Comparison of ENCODE assay signal across 9 cellular contexts in genomic region chr6:122838060-122838780, GRCh38. TPM values are rescaled to one million over a fixed set of nuclear protein-coding genes. Genes with fewer than 3 reads are reported as not detected.
A peak's percentile ranks its signal among the peaks of the same experiment; 100 is the strongest.
DNase-seq lines count a peak whose midpoint lies in the region; ATAC-seq and TF ChIP-seq lines count a peak whose summit lies in the region.
"Had no signal": no experiment of that assay in that cellular context is flagged by ENCODE, and none has a peak within 500 bp of the region (broad histone marks: within the 10 kb centered on the region; RNA-seq: fewer than 3 reads in every experiment).

No MANE protein-coding gene starts in this region.

- TF ChIP-seq CTCF in heart left ventricle (IDR thresholded peaks at IDR 0.05) (peak in 9 of 12 donors; percentile 14 to 50 (median 25)), Peyer's patch (IDR thresholded peaks at IDR 0.05) (peak in 4 of 6 experiments; percentile 35 to 71 (median 60)), vagina (IDR thresholded peaks at IDR 0.05) (peak in 2 of 3 experiments; percentile 27 to 31)

- no peak overlapping the region for H3K4me3 ChIP-seq in heart left ventricle
- no peak overlapping the region for H3K4me3 ChIP-seq in Peyer's patch
- H3K4me3 ChIP-seq in vagina: no peak overlapping the region
- H3K4me3 ChIP-seq in right cardiac atrium (ENCODE audit: low read length): no peak overlapping the region

- H3K9me3 ChIP-seq in heart left ventricle (no peaks in the 10 kb centered on the region), Peyer's patch (no peaks in the 10 kb centered on the region), vagina (no peaks in the 10 kb centered on the region), right cardiac atrium (ENCODE audit: control insufficient read depth, low read length) (no peaks in the 10 kb centered on the region)

- intact Hi-C loops in heart left ventricle (cut with DNase I) (loop anchor here in 9 of 10 donors (2.0 to 5.0 kb wide), 4 partner anchors 91 to 107 kb away; no protein-coding TSS in a partner anchor), left ventricle myocardium superior (cut with micrococcal nuclease) (loop anchor here (5.0 kb wide), 1 partner anchor 106 kb away; no protein-coding TSS in a partner anchor), vagina (cut with DNase I) (loop anchor here (10.0 kb wide), 1 partner anchor 103 kb away; no protein-coding TSS in a partner anchor), right cardiac atrium (cut with DNase I) (loop anchor here (2.0 to 5.0 kb wide), 3 partner anchors 91 to 107 kb away; no protein-coding TSS in a partner anchor)

- H3K36me3 ChIP-seq in heart left ventricle (no peaks in the 10 kb centered on the region), Peyer's patch (no peaks in the 10 kb centered on the region), vagina (no peaks in the 10 kb centered on the region)

- TF ChIP-seq POLR2A in heart left ventricle (IDR thresholded peaks at IDR 0.05) (no peak), Peyer's patch (IDR thresholded peaks at IDR 0.05) (no peak), vagina (IDR thresholded peaks at IDR 0.05) (no peak)

- H3K27ac ChIP-seq in heart left ventricle (no peak overlapping the region), Peyer's patch (no peak overlapping the region), vagina (no peak overlapping the region), right cardiac atrium (ENCODE audit: low read length) (no peak overlapping the region)

- H3K4me1 ChIP-seq in heart left ventricle (no peaks in the 10 kb centered on the region), Peyer's patch (no peaks in the 10 kb centered on the region), vagina (no peaks in the 10 kb centered on the region), right cardiac atrium (ENCODE audit: control insufficient read depth, insufficient read depth, low read length) (no peaks in the 10 kb centered on the region)

- ATAC-seq in heart left ventricle (no peak), left ventricle myocardium superior (no peak), right cardiac atrium (no peak)
- ATAC-seq: activated CD4-positive, alpha-beta T cell treated with anti-CD3 and anti-CD28 coated beads for 36 hours had no signal

- no peak for DNase-seq in heart left ventricle
- DNase-seq in left ventricle myocardium superior: no peak
- DNase-seq in Peyer's patch: no peak
- peak; percentile 57 for DNase-seq in fibroblast of peridontal ligament (ENCODE audit: extremely low read depth)
- no peak for DNase-seq in vagina (ENCODE audit: extremely low spot score in 2 of 2)
- DNase-seq in EL: no peak
- DNase-seq in T-helper 9 cell: no peak
- no peak for DNase-seq in right cardiac atrium
- DNase-seq: activated CD4-positive, alpha-beta T cell treated with anti-CD3 and anti-CD28 coated beads for 36 hours had no signal

- peaks cover 0 to 27% (median 0%) of the 10 kb centered on the region in 9 donors for H3K27me3 ChIP-seq in heart left ventricle
- H3K27me3 ChIP-seq in Peyer's patch: no peaks in the 10 kb centered on the region
- H3K27me3 ChIP-seq in vagina: no peaks in the 10 kb centered on the region
- H3K27me3 ChIP-seq in right cardiac atrium (ENCODE audit: control insufficient read depth, insufficient read depth): no peaks in the 10 kb centered on the region

- 80 to 86% (median 83%) methylated on average over 3 of the region's 3 CpGs for WGBS in heart left ventricle, 4 donors
- WGBS in right cardiac atrium: 75% methylated on average over 3 of the region's 3 CpGs

RNA-seq across cellular contexts. Expression of gene SMPDL3A, which starts 49.2 kb away (rescaled TPM):
- 10 to 100 TPM in 1 of 9 donors, 1 to 10 TPM in 8; 3.5 to 10.4 (median 4.6) TPM for total RNA-seq in heart left ventricle
- polyA plus RNA-seq in heart left ventricle: 1 to 10 TPM; 4.1 to 8.1 TPM
- 4.4 TPM for total RNA-seq in left ventricle myocardium superior
- 100 to 1,000 TPM in 3 of 4 donors, 10 to 100 TPM in 1; 15.7 to 641 (median 190) TPM for total RNA-seq in Peyer's patch
- total RNA-seq in vagina: 44.7 TPM
- total RNA-seq in right cardiac atrium: 1 to 10 TPM; 4.7 to 8.3 (median 7.5) TPM
- 6.9 TPM for polyA plus RNA-seq in right cardiac atrium
- total RNA-seq: activated CD4-positive, alpha-beta T cell treated with anti-CD3 and anti-CD28 coated beads for 36 hours had no signal

RNA-seq across cellular contexts. Expression of gene FABP7, which starts 58.7 kb away (rescaled TPM):
- total RNA-seq in heart left ventricle (under 1 TPM in 1 of 9 donors, not detected in 8; 0.61 TPM), left ventricle myocardium superior (not detected), Peyer's patch (not detected), vagina (not detected), right cardiac atrium (1 to 10 TPM in 2 of 4 donors, under 1 TPM in 1, not detected in 1; 0.51 to 1.1 (median 1.0) TPM)
- polyA plus RNA-seq in heart left ventricle (under 1 TPM in 1 of 2 donors, not detected in 1; 0.17 TPM), right cardiac atrium (3.3 TPM)
- total RNA-seq: activated CD4-positive, alpha-beta T cell treated with anti-CD3 and anti-CD28 coated beads for 36 hours had no signal
